8 cellular contexts compared by ENCODE assay signal in the genomic region with DNA sequence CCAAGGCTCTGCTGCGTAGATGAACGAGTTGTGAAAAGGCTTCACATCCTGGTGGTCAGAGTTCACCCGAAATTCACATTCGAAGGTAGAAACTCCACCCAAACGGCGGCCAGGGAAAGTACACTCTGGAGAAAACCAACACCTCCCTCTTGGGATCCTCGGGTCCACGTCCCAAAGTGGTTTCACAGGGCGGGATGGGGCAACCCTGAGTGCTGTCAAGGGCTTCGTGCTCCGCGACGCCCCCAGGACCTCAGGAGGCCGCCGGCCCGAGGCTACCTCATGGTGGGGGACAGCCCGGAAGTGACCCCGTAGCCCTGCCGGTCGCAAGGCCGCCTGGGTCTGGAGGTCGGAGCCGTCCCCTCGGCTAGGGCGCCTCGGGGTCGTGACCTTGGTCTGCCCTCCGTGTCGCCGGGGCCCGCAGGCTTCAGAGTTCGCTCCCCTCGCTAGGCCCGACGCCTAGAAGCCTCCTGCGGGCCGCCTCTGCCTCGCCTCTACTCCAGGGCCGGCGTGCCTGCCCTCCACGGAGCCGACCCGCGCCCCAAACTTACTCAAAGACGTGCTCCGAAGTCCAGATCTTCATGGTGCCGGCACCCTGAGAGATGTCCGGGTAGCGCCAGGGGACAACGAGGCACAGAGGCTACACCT. TPM values are rescaled to one million over a fixed set of nuclear protein-coding genes. Genes with fewer than 3 reads are reported as not detected.
A peak's percentile ranks its signal among the peaks of the same experiment; 100 is the strongest.
DNase-seq lines count a peak whose midpoint lies in the region; ATAC-seq and TF ChIP-seq lines count a peak whose summit lies in the region.

A gene (minus strand): TSS at position 636 of the 645 bp plus-strand sequence. CDS start 56 bp downstream, at position 580.

- H3K27ac ChIP-seq in foreskin keratinocyte, result peak within 1 kb of the TSS; percentile 51
- H3K27ac ChIP-seq in neutrophil, result peak within 1 kb of the TSS; percentile 75

- no peaks in the 10 kb centered on the region for H3K9me3 ChIP-seq in neutrophil

- H3K27ac Mint-ChIP-seq in activated B cell treated with CpG ODN at 0.5 μM for 24 hours, result peak within 1 kb of the TSS; percentile 91

- H3K9me3 Mint-ChIP-seq in activated B cell treated with CpG ODN at 0.5 μM for 24 hours, result no peaks in the 10 kb centered on the region

- TF ChIP-seq CTCF in activated B cell treated with CpG ODN at 0.5 μM for 24 hours (IDR thresholded peaks at IDR 0.05) (no peak), foreskin keratinocyte (conservative IDR thresholded peaks at IDR 0.05) (no peak), neutrophil (IDR thresholded peaks at IDR 0.05) (no peak)

- H3K4me1 Mint-ChIP-seq in activated B cell treated with CpG ODN at 0.5 μM for 24 hours, result peaks cover 52% of the 10 kb centered on the region

- POLR2A ChIA-PET in activated B cell treated with CpG ODN at 0.5 μM for 24 hours (lab: Charles Lee), result interaction anchor here (0.5 to 6.2 kb wide), 8 partner anchors 9 to 391 kb away, joined by 3 to 64 read pairs (median 10); a partner anchor contains a TSS

- no peaks in the 10 kb centered on the region for H3K27me3 ChIP-seq in foreskin keratinocyte
- no peaks in the 10 kb centered on the region for H3K27me3 ChIP-seq in neutrophil

- DNase-seq in NCI-H146 (lab: John Stamatoyannopoulos, UW) (peak; percentile 49), NCI-H146 treated with DMSO at 0.1 percent for 48 hours (lab: John Stamatoyannopoulos, UW; ENCODE audit: unreplicated experiment) (no peak), activated B cell treated with CpG ODN at 0.5 μM for 24 hours (no peak), foreskin keratinocyte (peak; percentile 16 to 44), NCI-H446 (lab: John Stamatoyannopoulos, UW) (no peak)

- intact Hi-C loops in activated B cell treated with CpG ODN at 0.5 μM for 24 hours (cut with micrococcal nuclease), result loop anchor here (1.0 kb wide), 5 partner anchors 10 to 152 kb away; a partner anchor contains a TSS

- CTCF ChIA-PET in activated B cell treated with CpG ODN at 0.5 μM for 24 hours (lab: Charles Lee), result interaction anchor here (0.9 to 1.5 kb wide), 2 partner anchors 13 to 179 kb away, joined by 4 read pairs; no protein-coding TSS in a partner anchor

- H3K36me3 Mint-ChIP-seq in activated B cell treated with CpG ODN at 0.5 μM for 24 hours (ENCODE audit: low read depth), result peaks cover 30% of the 10 kb centered on the region

- H3K36me3 ChIP-seq in neutrophil, result peaks cover 11% of the 10 kb centered on the region

- peak within 1 kb of the TSS; percentile 95 for H3K4me3 Mint-ChIP-seq in activated B cell treated with CpG ODN at 0.5 μM for 24 hours

- H3K27me3 Mint-ChIP-seq in activated B cell treated with CpG ODN at 0.5 μM for 24 hours, result no peaks in the 10 kb centered on the region

- H3K4me1 ChIP-seq in foreskin keratinocyte (peaks cover 20% of the 10 kb centered on the region), neutrophil (ENCODE audit: control insufficient read depth in 1 of 2, insufficient read depth in 1 of 2, low read depth in 1 of 2, low read length in 1 of 2) (peaks cover 22 to 29% of the 10 kb centered on the region in 2 experiments)

- ATAC-seq in GM21360 (IDR thresholded peaks at IDR 0.05; ENCODE audit: unreplicated experiment) (peak; percentile 25), HG03565 (IDR thresholded peaks at IDR 0.05; ENCODE audit: unreplicated experiment) (peak; percentile 12), activated B cell treated with CpG ODN at 0.5 μM for 24 hours (ENCODE audit: low read depth) (peak; percentile 19), foreskin keratinocyte (peak; percentile 29)

- H3K4me3 ChIP-seq in neutrophil (ENCODE audit: low read depth in 1 of 2, low read length in 1 of 2), result peak within 1 kb of the TSS; percentile 87 to 98

RNA-seq across cellular contexts. Expression of the gene that starts here (rescaled TPM):
- total RNA-seq in activated B cell treated with CpG ODN at 0.5 μM for 24 hours (54.2 and 58.4 TPM in 2 replicates), foreskin keratinocyte (83.8 and 90.7 TPM in 2 replicates)
- 39.6 and 49.8 TPM in 2 replicates for polyA plus RNA-seq in foreskin keratinocyte

Comparison
In these comparisons a context has a peak if more than half of its experiments do, and no peak if none do; other contexts are left out.
1. DNase-seq: peak in NCI-H146 (single experiment) and foreskin keratinocyte (2 of 2); none in NCI-H146 treated with DMSO at 0.1 percent for 48 hours (single experiment), activated B cell treated with CpG ODN at 0.5 μM for 24 hours (single experiment) and NCI-H446 (0 of 2).
2. Peak in every context shown above with its lines, with median percentiles within 50 percentile points of each other: ATAC-seq.